8 cellular contexts compared by ENCODE assay signal in genomic region chr19:41530761-41531301, GRCh38. TPM values are rescaled to one million over a fixed set of nuclear protein-coding genes. Genes with fewer than 3 reads are reported as not detected.
DNase-seq lines count a peak whose midpoint lies in the region; ATAC-seq and TF ChIP-seq lines count a peak whose summit lies in the region.

No MANE protein-coding gene starts in this region.

- H3K27me3 Mint-ChIP-seq in activated CD4-positive, alpha-beta memory T cell treated with anti-CD3 and anti-CD28 coated beads, Interleukin-2, amount 10 ng/mL, durations not matched to agents 7 days and 5 days = peaks cover 25% of the 10 kb centered on the region

- peak overlapping the region in 2 of 5 donors; percentile 9 to 62 for H3K9ac ChIP-seq in subcutaneous abdominal adipose tissue (ENCODE audit: low read length in 5 of 5)

- ATAC-seq in heart right ventricle (peak; percentile 18 to 58 (median 52)), GM19324 (IDR thresholded peaks at IDR 0.05; ENCODE audit: low FRiP score, unreplicated experiment) (no peak)

- peaks cover 27% of the 10 kb centered on the region for H3K9me3 Mint-ChIP-seq in activated CD4-positive, alpha-beta memory T cell treated with anti-CD3 and anti-CD28 coated beads, Interleukin-2, amount 10 ng/mL, durations not matched to agents 7 days and 5 days

- WGBS in heart right ventricle, 2 donors = 47 to 57% methylated on average over 8 of the region's 8 CpGs

- peak; percentile 43 for DNase-seq in SKM-1 treated with dmso at 0.1 percent for 144 hours (lab: John Stamatoyannopoulos, UW; ENCODE audit: unreplicated experiment)
- DNase-seq in SKM-1 (lab: John Stamatoyannopoulos, UW; ENCODE audit: unreplicated experiment) = no peak
- no peak for DNase-seq in activated CD4-positive, alpha-beta memory T cell treated with anti-CD3 and anti-CD28 coated beads, Interleukin-2, amount 10 ng/mL, durations not matched to agents 7 days and 5 days
- DNase-seq in heart right ventricle = peak in 1 of 2 donors; percentile 38
- no peak for DNase-seq in HUDEP-2 (lab: John Stamatoyannopoulos, UW; ENCODE audit: unreplicated experiment in 76 of 76)
- no peak for DNase-seq in activated gamma-delta T cell (lab: John Stamatoyannopoulos, UW)

- peaks cover 19% of the 10 kb centered on the region for H3K36me3 Mint-ChIP-seq in activated CD4-positive, alpha-beta memory T cell treated with anti-CD3 and anti-CD28 coated beads, Interleukin-2, amount 10 ng/mL, durations not matched to agents 7 days and 5 days (ENCODE audit: low read depth)

- H3K27ac ChIP-seq in heart right ventricle (peak overlapping the region; percentile 43 to 94 (median 76)), subcutaneous abdominal adipose tissue (ENCODE audit: low read depth, low read length) (peak overlapping the region; percentile 52)

- peaks cover 0 to 26% (median 13%) of the 10 kb centered on the region in 11 donors for H3K9me3 ChIP-seq in heart right ventricle
- peaks cover 0 to 20% (median 6%) of the 10 kb centered on the region in 5 donors for H3K9me3 ChIP-seq in subcutaneous abdominal adipose tissue (ENCODE audit: control insufficient read depth in 5 of 5, low read length in 5 of 5)

- TF ChIP-seq CTCF in heart right ventricle (IDR thresholded peaks at IDR 0.05) = no peak

- H3K4me1 ChIP-seq in heart right ventricle (peaks cover 0 to 65% (median 16%) of the 10 kb centered on the region in 9 donors), subcutaneous abdominal adipose tissue (ENCODE audit: control insufficient read depth in 5 of 5, insufficient read depth in 5 of 5, low read length in 5 of 5) (peaks cover 5 to 56% (median 35%) of the 10 kb centered on the region in 5 donors)

- intact Hi-C loops in heart right ventricle (cut with DNase I) = loop anchor here in 1 of 10 donors (5.0 kb wide), 1 partner anchor 74 kb away; no protein-coding TSS in a partner anchor

- H3K36me3 ChIP-seq in heart right ventricle = no peaks in the 10 kb centered on the region
- H3K36me3 ChIP-seq in subcutaneous abdominal adipose tissue (ENCODE audit: control insufficient read depth in 5 of 5, insufficient read depth in 5 of 5, low read length in 5 of 5) = no peaks in the 10 kb centered on the region

- POLR2A ChIA-PET in activated CD4-positive, alpha-beta memory T cell treated with anti-CD3 and anti-CD28 coated beads, Interleukin-2, amount 10 ng/mL, durations not matched to agents 7 days and 5 days (lab: Charles Lee) = interaction anchor here (0.9 to 3.1 kb wide), 15 partner anchors 9 to 166 kb away, joined by 3 to 22 read pairs (median 5); partner anchors contain the start of genes B9D2 and DMAC2

- H3K4me1 Mint-ChIP-seq in activated CD4-positive, alpha-beta memory T cell treated with anti-CD3 and anti-CD28 coated beads, Interleukin-2, amount 10 ng/mL, durations not matched to agents 7 days and 5 days = peaks cover 70% of the 10 kb centered on the region

- peak overlapping the region; percentile 68 for H3K4me3 Mint-ChIP-seq in activated CD4-positive, alpha-beta memory T cell treated with anti-CD3 and anti-CD28 coated beads, Interleukin-2, amount 10 ng/mL, durations not matched to agents 7 days and 5 days

- H3K27ac Mint-ChIP-seq in activated CD4-positive, alpha-beta memory T cell treated with anti-CD3 and anti-CD28 coated beads, Interleukin-2, amount 10 ng/mL, durations not matched to agents 7 days and 5 days = peak overlapping the region; percentile 71

- H3K4me3 ChIP-seq in heart right ventricle (peak overlapping the region in 6 of 10 donors; percentile 12 to 37 (median 26)), subcutaneous abdominal adipose tissue (ENCODE audit: low read depth in 1 of 5, low read length in 5 of 5) (peak overlapping the region in 3 of 5 donors; percentile 22 to 55 (median 41))

- CTCF ChIA-PET in activated CD4-positive, alpha-beta memory T cell treated with anti-CD3 and anti-CD28 coated beads, Interleukin-2, amount 10 ng/mL, durations not matched to agents 7 days and 5 days (lab: Charles Lee) = interaction anchor here (0.7 to 7.7 kb wide), 13 partner anchors 9 to 165 kb away, joined by 3 to 52 read pairs (median 7); partner anchors contain the start of genes CEACAM21 and DMAC2

- H3K27me3 ChIP-seq in heart right ventricle = peaks cover 0 to 13% (median under 1%) of the 10 kb centered on the region in 7 donors
- H3K27me3 ChIP-seq in subcutaneous abdominal adipose tissue (ENCODE audit: control insufficient read depth in 5 of 5, insufficient read depth in 4 of 5, low read length in 5 of 5) = no peaks in the 10 kb centered on the region

RNA-seq across cellular contexts. Expression of gene CEACAM21, which starts 45.1 kb away (rescaled TPM):
- 10 to 100 TPM; 77.0 to 77.8 TPM for total RNA-seq in activated CD4-positive, alpha-beta memory T cell treated with anti-CD3 and anti-CD28 coated beads, Interleukin-2, amount 10 ng/mL, durations not matched to agents 7 days and 5 days
- total RNA-seq in heart right ventricle = 1 to 10 TPM in 3 of 10 donors, under 1 TPM in 6, not detected in 1; 0.26 to 3.3 (median 0.57) TPM
- polyA plus RNA-seq in heart right ventricle = under 1 TPM; 0.41 to 0.59 TPM

Comparison
In these comparisons a context has a peak if more than half of its experiments do, and no peak if none do; other contexts are left out.
1. RNA of gene CEACAM21, which starts 45.1 kb away (total RNA-seq): 77.0 to 77.8 TPM in activated CD4-positive, alpha-beta memory T cell treated with anti-CD3 and anti-CD28 coated beads, Interleukin-2, amount 10 ng/mL, durations not matched to agents 7 days and 5 days; 0.26 to 3.3 TPM in heart right ventricle; every median in the first group is over 10 times any median in the second.